In the genomic region with DNA sequence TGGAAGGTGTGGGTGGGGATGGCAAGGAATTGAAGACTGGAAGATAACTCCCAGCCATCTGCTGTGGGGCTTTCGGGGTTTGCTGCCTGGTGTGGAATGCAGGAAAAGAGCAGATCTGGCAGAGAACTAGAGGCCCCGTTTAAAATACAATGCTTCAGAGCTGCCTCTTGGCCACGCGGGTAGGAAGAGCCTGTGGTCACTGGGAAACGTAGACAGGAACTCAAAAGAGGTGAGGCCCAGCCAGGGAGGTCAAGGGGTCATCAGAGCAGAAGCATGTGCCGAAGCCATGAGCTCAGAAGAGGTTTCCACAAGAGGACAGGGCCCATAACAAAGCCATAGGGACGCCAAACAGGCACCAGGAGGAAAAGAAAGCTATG, we compare ENCODE assay signal across 8 cellular contexts. TPM values are rescaled to one million over a fixed set of nuclear protein-coding genes. Genes with fewer than 3 reads are reported as not detected.
DNase-seq lines count a peak whose midpoint lies in the region; ATAC-seq and TF ChIP-seq lines count a peak whose summit lies in the region.

No MANE protein-coding gene starts in this region.

- no peak for TF ChIP-seq CTCF in chondrocyte (IDR thresholded peaks at IDR 0.05)

- no peaks in the 10 kb centered on the region for H3K9me3 Mint-ChIP-seq in chondrocyte (ENCODE audit: low read depth)
- no peaks in the 10 kb centered on the region for H3K9me3 Mint-ChIP-seq in natural killer cell treated with Interleukin-12 subunit alpha and Interleukin-12 subunit beta and Interleukin-15 and Interleukin-18, amount 100 ng/mL, for 72 hours

- no peaks in the 10 kb centered on the region for H3K27me3 Mint-ChIP-seq in chondrocyte (ENCODE audit: low read depth)
- H3K27me3 Mint-ChIP-seq in natural killer cell treated with Interleukin-12 subunit alpha and Interleukin-12 subunit beta and Interleukin-15 and Interleukin-18, amount 100 ng/mL, for 72 hours: no peaks in the 10 kb centered on the region

- DNase-seq in ELF-1 (ENCODE audit: low read depth, low spot score) (peak; percentile 68), chondrocyte (ENCODE audit: low spot score) (no peak), NCI-H1436 treated with DMSO at 0.1 percent for 48 hours (lab: John Stamatoyannopoulos, UW) (no peak), DMS79 (lab: John Stamatoyannopoulos, UW) (no peak), SK-N-DZ (ENCODE audit: low spot score) (no peak)
- DNase-seq in natural killer cell treated with Interleukin-12 subunit alpha and Interleukin-12 subunit beta and Interleukin-15 and Interleukin-18, amount 100 ng/mL, for 72 hours (ENCODE audit: low spot score): no peak

- no peaks in the 10 kb centered on the region for H3K36me3 Mint-ChIP-seq in chondrocyte (ENCODE audit: low read depth)
- no peaks in the 10 kb centered on the region for H3K36me3 Mint-ChIP-seq in natural killer cell treated with Interleukin-12 subunit alpha and Interleukin-12 subunit beta and Interleukin-15 and Interleukin-18, amount 100 ng/mL, for 72 hours

- ATAC-seq in HG03432 (IDR thresholded peaks at IDR 0.05; ENCODE audit: unreplicated experiment) (peak; percentile 16), HG03469 (IDR thresholded peaks at IDR 0.05; ENCODE audit: unreplicated experiment) (no peak)
- no peak for ATAC-seq in natural killer cell treated with Interleukin-12 subunit alpha and Interleukin-12 subunit beta and Interleukin-15 and Interleukin-18, amount 100 ng/mL, for 72 hours

- H3K4me3 Mint-ChIP-seq in chondrocyte (ENCODE audit: unreplicated experiment): no peak overlapping the region
- no peak overlapping the region for H3K4me3 Mint-ChIP-seq in natural killer cell treated with Interleukin-12 subunit alpha and Interleukin-12 subunit beta and Interleukin-15 and Interleukin-18, amount 100 ng/mL, for 72 hours

- H3K4me1 Mint-ChIP-seq in chondrocyte (ENCODE audit: low read depth): peaks cover 21% of the 10 kb centered on the region
- H3K4me1 Mint-ChIP-seq in natural killer cell treated with Interleukin-12 subunit alpha and Interleukin-12 subunit beta and Interleukin-15 and Interleukin-18, amount 100 ng/mL, for 72 hours (ENCODE audit: low read depth in 2 of 2): peaks cover 14 to 31% of the 10 kb centered on the region in 2 donors

- peak overlapping the region; percentile 69 for H3K27ac Mint-ChIP-seq in chondrocyte (ENCODE audit: unreplicated experiment)
- peak overlapping the region; percentile 0 to 73 for H3K27ac Mint-ChIP-seq in natural killer cell treated with Interleukin-12 subunit alpha and Interleukin-12 subunit beta and Interleukin-15 and Interleukin-18, amount 100 ng/mL, for 72 hours

RNA-seq across cellular contexts. Expression of a gene that starts 14.5 kb away (rescaled TPM):
- 10.9 to 12.5 TPM (median 12.1 TPM) in 3 replicates for total RNA-seq in chondrocyte
- total RNA-seq in natural killer cell treated with Interleukin-12 subunit alpha and Interleukin-12 subunit beta and Interleukin-15 and Interleukin-18, amount 100 ng/mL, for 72 hours: 1 to 10 TPM; 2.4 to 3.1 TPM
- polyA plus RNA-seq in SK-N-DZ (2014; cell fraction: cytosol; rRNA removed): 2.3 and 2.8 TPM in 2 replicates
- 1.1 and 1.2 TPM in 2 replicates for polyA plus RNA-seq in SK-N-DZ (2014; cell fraction: nucleus; rRNA removed)

RNA-seq across cellular contexts. Expression of a gene that starts 14.9 kb away (rescaled TPM):
- 10.7 to 14.7 TPM (median 12.6 TPM) in 3 replicates for total RNA-seq in chondrocyte
- 10 to 100 TPM; 26.4 to 39.0 TPM for total RNA-seq in natural killer cell treated with Interleukin-12 subunit alpha and Interleukin-12 subunit beta and Interleukin-15 and Interleukin-18, amount 100 ng/mL, for 72 hours
- polyA plus RNA-seq in SK-N-DZ (2014; cell fraction: cytosol; rRNA removed): 14.6 and 19.3 TPM in 2 replicates
- 9.0 and 13.9 TPM in 2 replicates for polyA plus RNA-seq in SK-N-DZ (2014; cell fraction: nucleus; rRNA removed)
